Comparison of ENCODE assay signal across 1 cellular context in genomic region chr7:105497016-105497415, GRCh38.
TF ChIP-seq lines count a peak whose summit lies in the region.

No MANE protein-coding gene starts in this region.

TF ChIP-seq in WTC11, 78 proteins besides CTCF, POLR2A, EP300 and RAD21 (continued from another document):
- TF ChIP-seq, protein P1, sequence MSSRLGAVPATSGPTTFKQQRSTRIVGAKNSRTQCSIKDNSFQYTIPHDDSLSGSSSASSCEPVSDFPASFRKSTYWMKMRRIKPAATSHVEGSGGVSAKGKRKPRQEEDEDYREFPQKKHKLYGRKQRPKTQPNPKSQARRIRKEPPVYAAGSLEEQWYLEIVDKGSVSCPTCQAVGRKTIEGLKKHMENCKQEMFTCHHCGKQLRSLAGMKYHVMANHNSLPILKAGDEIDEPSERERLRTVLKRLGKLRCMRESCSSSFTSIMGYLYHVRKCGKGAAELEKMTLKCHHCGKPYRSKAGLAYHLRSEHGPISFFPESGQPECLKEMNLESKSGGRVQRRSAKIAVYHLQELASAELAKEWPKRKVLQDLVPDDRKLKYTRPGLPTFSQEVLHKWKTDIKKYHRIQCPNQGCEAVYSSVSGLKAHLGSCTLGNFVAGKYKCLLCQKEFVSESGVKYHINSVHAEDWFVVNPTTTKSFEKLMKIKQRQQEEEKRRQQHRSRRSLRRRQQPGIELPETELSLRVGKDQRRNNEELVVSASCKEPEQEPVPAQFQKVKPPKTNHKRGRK (CRISPR knock-in tag; IDR thresholded peaks at IDR 0.05; ENCODE audit: borderline replicate concordance), result no peak
